ENCODE assay signal across 1 cellular context in genomic region chr16:69311115-69311532, GRCh38.
TF ChIP-seq lines count a peak whose summit lies in the region.

TSS of gene VPS4A (plus strand) at chr16:69311350. CDS start at chr16:69311512, 162 bp downstream.

TF ChIP-seq in HepG2, 621 proteins besides CTCF, POLR2A, EP300 and RAD21 (continued from another document and continues in another):
- TF ChIP-seq TRIM22 (IDR thresholded peaks at IDR 0.05) (no peak), PPARG (CRISPR knock-in tag; conservative IDR thresholded peaks at IDR 0.05) (0 out of 2 replicates have a peak, but pooled peaks have one; percentile 8), NFATC3 (CRISPR knock-in tag; IDR thresholded peaks at IDR 0.05) (no peak), BRD4 (CRISPR knock-in tag; IDR thresholded peaks at IDR 0.05) (no peak), TFAP4 (IDR thresholded peaks at IDR 0.05; ENCODE audit: borderline replicate concordance, low read depth) (peak; percentile 26; the same call in 1 of the 2 replicates), CREB1 (IDR thresholded peaks at IDR 0.05) (0 out of 2 replicates have a peak, but pooled peaks have one; percentile 19), CREB1 (CRISPR knock-in tag; IDR thresholded peaks at IDR 0.05) (no peak), JUND (CRISPR knock-in tag; IDR thresholded peaks at IDR 0.05) (no peak), ZNF740 (CRISPR knock-in tag; IDR thresholded peaks at IDR 0.05) (no peak), KDM2A (CRISPR knock-in tag; IDR thresholded peaks at IDR 0.05; ENCODE audit: borderline replicate concordance, low read depth) (peak; percentile 89), ZNF251 (CRISPR knock-in tag; IDR thresholded peaks at IDR 0.05) (no peak), ZKSCAN8 (CRISPR knock-in tag; IDR thresholded peaks at IDR 0.05; ENCODE audit: borderline replicate concordance) (no peak; the same call in 1 of the 2 replicates), CBFB (CRISPR knock-in tag; IDR thresholded peaks at IDR 0.05) (peak; percentile 59; the same call in 1 of the 2 replicates), ZNF703 (CRISPR knock-in tag; IDR thresholded peaks at IDR 0.05; ENCODE audit: borderline replicate concordance) (no peak), PTBP1 (IDR thresholded peaks at IDR 0.05; ENCODE audit: low read depth, low read length, poor library complexity, severe bottlenecking) (no peak), ZUFSP (CRISPR knock-in tag; IDR thresholded peaks at IDR 0.05; ENCODE audit: borderline replicate concordance) (no peak), HMGXB3 (CRISPR knock-in tag; IDR thresholded peaks at IDR 0.05; ENCODE audit: borderline replicate concordance) (0 out of 2 replicates have a peak, but pooled peaks have one; percentile 9), ZMYM3 (CRISPR knock-in tag; IDR thresholded peaks at IDR 0.05) (no peak), PRDM4 (CRISPR knock-in tag; IDR thresholded peaks at IDR 0.05; ENCODE audit: borderline replicate concordance) (no peak), TMF1 (CRISPR knock-in tag; IDR thresholded peaks at IDR 0.05; ENCODE audit: low read depth) (peak; percentile 81; the same call in 1 of the 2 replicates), HOXA3 (CRISPR knock-in tag; IDR thresholded peaks at IDR 0.05) (peak; percentile 89), MEF2D (CRISPR knock-in tag; IDR thresholded peaks at IDR 0.05) (no peak), ZNF20 (CRISPR knock-in tag; IDR thresholded peaks at IDR 0.05) (no peak), ZNF564 (CRISPR knock-in tag; IDR thresholded peaks at IDR 0.05) (no peak; the same call in 1 of the 2 replicates), ATRX (CRISPR knock-in tag; IDR thresholded peaks at IDR 0.05; ENCODE audit: borderline replicate concordance) (no peak), TBX2 (CRISPR knock-in tag; IDR thresholded peaks at IDR 0.05; ENCODE audit: borderline replicate concordance) (peak; percentile 71; the same call in 1 of the 2 replicates), MXD3 (CRISPR knock-in tag; IDR thresholded peaks at IDR 0.05) (no peak), DMAP1 (CRISPR knock-in tag; IDR thresholded peaks at IDR 0.05) (peak; percentile 34; the same call in 1 of the 2 replicates), TAF15 (IDR thresholded peaks at IDR 0.05; ENCODE audit: low read depth, low read length, poor library complexity, severe bottlenecking) (peak; percentile 22), SOX6 (IDR thresholded peaks at IDR 0.05) (no peak), SOX6 (CRISPR knock-in tag; IDR thresholded peaks at IDR 0.05) (no peak), SNAPC5 (CRISPR knock-in tag; IDR thresholded peaks at IDR 0.05; ENCODE audit: borderline replicate concordance) (0 out of 2 replicates have a peak, but pooled peaks have one; percentile 58), ZBTB25 (CRISPR knock-in tag; IDR thresholded peaks at IDR 0.05) (no peak; the same call in 1 of the 2 replicates), TCF7 (IDR thresholded peaks at IDR 0.05; ENCODE audit: low read depth) (no peak), MAFG (CRISPR knock-in tag; IDR thresholded peaks at IDR 0.05) (no peak), SP5 (CRISPR knock-in tag; IDR thresholded peaks at IDR 0.05; ENCODE audit: borderline replicate concordance, low read depth) (peak; percentile 24; the same call in 1 of the 2 replicates), NONO (IDR thresholded peaks at IDR 0.05) (no peak), NONO (CRISPR knock-in tag; conservative IDR thresholded peaks at IDR 0.05) (peak; percentile 96), CERS6 (CRISPR knock-in tag; IDR thresholded peaks at IDR 0.05) (no peak), HNF1A (IDR thresholded peaks at IDR 0.05; ENCODE audit: low read depth) (no peak), HNF1A (CRISPR knock-in tag; IDR thresholded peaks at IDR 0.05; ENCODE audit: borderline replicate concordance) (0 out of 2 replicates have a peak, but pooled peaks have one; percentile 19)
